Comparison of ENCODE assay signal across 27 cellular contexts in genomic region chr9:110013064-110013463, GRCh38.
"Had no signal": no experiment of that assay in that cellular context is flagged by ENCODE, and none has a peak within 500 bp of the region (broad histone marks: within the 10 kb centered on the region; RNA-seq: fewer than 3 reads in every experiment).

No MANE protein-coding gene starts in this region.

- H3K9me3 ChIP-seq: SJCRH30 had no signal

- H3K27me3 Mint-ChIP-seq: activated naive CD8-positive, alpha-beta T cell treated with anti-CD3 and anti-CD28 coated beads for 36 hours; activated T-helper 17 cell treated with anti-CD3 and anti-CD28 coated beads, Interleukin-2, amount 50 U/mL, for 72 hours; IgD-negative memory B cell had no signal

- H3K4me3 Mint-ChIP-seq: activated CD4-positive, alpha-beta T cell treated with anti-CD3 and anti-CD28 coated beads, Interleukin-2, amount 10 ng/mL, durations not matched to agents 24 days and 14 days; activated CD8-positive, alpha-beta T cell treated with anti-CD3 and anti-CD28 coated beads for 36 hours; activated naive CD8-positive, alpha-beta T cell treated with anti-CD3 and anti-CD28 coated beads for 36 hours; activated T-cell treated with anti-CD3 and anti-CD28 coated beads, Interleukin-2, amount 50 U/mL, for 72 hours; activated T-helper 17 cell treated with anti-CD3 and anti-CD28 coated beads, Interleukin-2, amount 50 U/mL, for 72 hours; IgD-negative memory B cell; T-helper 2 cell treated with Interferon-gamma antibody and Interleukin-4, amounts not matched to agents 5 μg/mL and 100 μg/mL, for 36 hours had no signal

- H3K36me3 Mint-ChIP-seq: activated naive CD8-positive, alpha-beta T cell treated with anti-CD3 and anti-CD28 coated beads for 36 hours; IgD-negative memory B cell had no signal

- H3K27ac Mint-ChIP-seq: activated CD4-positive, alpha-beta T cell treated with anti-CD3 and anti-CD28 coated beads, Interleukin-2, amount 10 ng/mL, durations not matched to agents 24 days and 14 days; activated CD8-positive, alpha-beta T cell treated with anti-CD3 and anti-CD28 coated beads for 36 hours; activated naive CD8-positive, alpha-beta T cell treated with anti-CD3 and anti-CD28 coated beads for 36 hours; activated T-cell treated with anti-CD3 and anti-CD28 coated beads, Interleukin-2, amount 50 U/mL, for 72 hours; activated T-helper 17 cell treated with anti-CD3 and anti-CD28 coated beads, Interleukin-2, amount 50 U/mL, for 72 hours; IgD-negative memory B cell; T-helper 2 cell treated with Interferon-gamma antibody and Interleukin-4, amounts not matched to agents 5 μg/mL and 100 μg/mL, for 36 hours had no signal

- DNase-seq: activated CD4-positive, alpha-beta T cell treated with anti-CD3 and anti-CD28 coated beads, Interleukin-2, amount 10 ng/mL, durations not matched to agents 24 days and 14 days; activated CD4-positive, alpha-beta T cell treated with anti-CD3 and anti-CD28 coated beads, Interleukin-2, amount 50 U/mL, for 4 hours; activated CD8-positive, alpha-beta T cell treated with anti-CD3 and anti-CD28 coated beads for 36 hours; activated effector memory CD4-positive, alpha-beta T cell treated with anti-CD3 and anti-CD28 coated beads, Interleukin-2, amount 50 U/mL, for 16 hours; activated naive CD4-positive, alpha-beta T cell; activated naive CD4-positive, alpha-beta T cell treated with anti-CD3 and anti-CD28 coated beads, Interleukin-2, amount 50 U/mL, for 16 hours; activated naive CD8-positive, alpha-beta T cell treated with anti-CD3 and anti-CD28 coated beads for 36 hours; activated T-cell treated with anti-CD3 and anti-CD28 coated beads, Interleukin-2, amount 50 U/mL, for 1 hour; activated T-cell treated with anti-CD3 and anti-CD28 coated beads, Interleukin-2, amount 50 U/mL, for 72 hours; amniotic stem cell; aorta; brain microvascular endothelial cell; central memory CD4-positive, alpha-beta T cell; Karpas-422; KBM-7; NCI-H1694; NCI-H1930; NCI-H2107; NCI-H2171; NCI-H524; NCI-H774; SHP77; SJCRH30 had no signal

- ATAC-seq: activated CD8-positive, alpha-beta T cell treated with anti-CD3 and anti-CD28 coated beads for 36 hours; activated T-cell treated with anti-CD3 and anti-CD28 coated beads, Interleukin-2, amount 50 U/mL, for 72 hours; activated T-helper 17 cell treated with anti-CD3 and anti-CD28 coated beads, Interleukin-2, amount 50 U/mL, for 72 hours; Panc1 had no signal

- H3K4me1 Mint-ChIP-seq: activated naive CD8-positive, alpha-beta T cell treated with anti-CD3 and anti-CD28 coated beads for 36 hours; activated T-helper 17 cell treated with anti-CD3 and anti-CD28 coated beads, Interleukin-2, amount 50 U/mL, for 72 hours had no signal
